Comparison of ENCODE assay signal across 1 cellular context in the genomic region with DNA sequence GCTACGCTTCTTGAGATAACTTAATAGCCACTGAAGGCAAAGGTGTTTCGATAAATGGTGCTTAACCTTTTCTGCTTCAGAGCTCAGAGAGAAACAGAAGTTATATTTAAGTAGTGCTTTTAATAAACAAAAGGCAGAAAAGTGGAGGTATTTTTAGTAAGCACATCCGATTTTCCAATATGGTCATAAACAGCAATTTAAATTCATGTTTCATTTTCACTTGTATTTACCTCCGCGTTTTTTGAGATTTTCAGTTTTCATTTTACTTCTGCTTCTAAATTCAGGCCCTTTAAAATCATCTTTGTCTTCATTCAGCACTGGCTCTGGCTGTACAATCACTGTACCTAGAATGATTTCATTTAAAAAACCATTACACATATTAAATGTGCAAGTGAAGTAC.
TF ChIP-seq lines count a peak whose summit lies in the region.

No MANE protein-coding gene starts in this region.

TF ChIP-seq in GM23338, 12 proteins besides CTCF, POLR2A, EP300 and RAD21 (continued from another document):
- TF ChIP-seq, protein P1, sequence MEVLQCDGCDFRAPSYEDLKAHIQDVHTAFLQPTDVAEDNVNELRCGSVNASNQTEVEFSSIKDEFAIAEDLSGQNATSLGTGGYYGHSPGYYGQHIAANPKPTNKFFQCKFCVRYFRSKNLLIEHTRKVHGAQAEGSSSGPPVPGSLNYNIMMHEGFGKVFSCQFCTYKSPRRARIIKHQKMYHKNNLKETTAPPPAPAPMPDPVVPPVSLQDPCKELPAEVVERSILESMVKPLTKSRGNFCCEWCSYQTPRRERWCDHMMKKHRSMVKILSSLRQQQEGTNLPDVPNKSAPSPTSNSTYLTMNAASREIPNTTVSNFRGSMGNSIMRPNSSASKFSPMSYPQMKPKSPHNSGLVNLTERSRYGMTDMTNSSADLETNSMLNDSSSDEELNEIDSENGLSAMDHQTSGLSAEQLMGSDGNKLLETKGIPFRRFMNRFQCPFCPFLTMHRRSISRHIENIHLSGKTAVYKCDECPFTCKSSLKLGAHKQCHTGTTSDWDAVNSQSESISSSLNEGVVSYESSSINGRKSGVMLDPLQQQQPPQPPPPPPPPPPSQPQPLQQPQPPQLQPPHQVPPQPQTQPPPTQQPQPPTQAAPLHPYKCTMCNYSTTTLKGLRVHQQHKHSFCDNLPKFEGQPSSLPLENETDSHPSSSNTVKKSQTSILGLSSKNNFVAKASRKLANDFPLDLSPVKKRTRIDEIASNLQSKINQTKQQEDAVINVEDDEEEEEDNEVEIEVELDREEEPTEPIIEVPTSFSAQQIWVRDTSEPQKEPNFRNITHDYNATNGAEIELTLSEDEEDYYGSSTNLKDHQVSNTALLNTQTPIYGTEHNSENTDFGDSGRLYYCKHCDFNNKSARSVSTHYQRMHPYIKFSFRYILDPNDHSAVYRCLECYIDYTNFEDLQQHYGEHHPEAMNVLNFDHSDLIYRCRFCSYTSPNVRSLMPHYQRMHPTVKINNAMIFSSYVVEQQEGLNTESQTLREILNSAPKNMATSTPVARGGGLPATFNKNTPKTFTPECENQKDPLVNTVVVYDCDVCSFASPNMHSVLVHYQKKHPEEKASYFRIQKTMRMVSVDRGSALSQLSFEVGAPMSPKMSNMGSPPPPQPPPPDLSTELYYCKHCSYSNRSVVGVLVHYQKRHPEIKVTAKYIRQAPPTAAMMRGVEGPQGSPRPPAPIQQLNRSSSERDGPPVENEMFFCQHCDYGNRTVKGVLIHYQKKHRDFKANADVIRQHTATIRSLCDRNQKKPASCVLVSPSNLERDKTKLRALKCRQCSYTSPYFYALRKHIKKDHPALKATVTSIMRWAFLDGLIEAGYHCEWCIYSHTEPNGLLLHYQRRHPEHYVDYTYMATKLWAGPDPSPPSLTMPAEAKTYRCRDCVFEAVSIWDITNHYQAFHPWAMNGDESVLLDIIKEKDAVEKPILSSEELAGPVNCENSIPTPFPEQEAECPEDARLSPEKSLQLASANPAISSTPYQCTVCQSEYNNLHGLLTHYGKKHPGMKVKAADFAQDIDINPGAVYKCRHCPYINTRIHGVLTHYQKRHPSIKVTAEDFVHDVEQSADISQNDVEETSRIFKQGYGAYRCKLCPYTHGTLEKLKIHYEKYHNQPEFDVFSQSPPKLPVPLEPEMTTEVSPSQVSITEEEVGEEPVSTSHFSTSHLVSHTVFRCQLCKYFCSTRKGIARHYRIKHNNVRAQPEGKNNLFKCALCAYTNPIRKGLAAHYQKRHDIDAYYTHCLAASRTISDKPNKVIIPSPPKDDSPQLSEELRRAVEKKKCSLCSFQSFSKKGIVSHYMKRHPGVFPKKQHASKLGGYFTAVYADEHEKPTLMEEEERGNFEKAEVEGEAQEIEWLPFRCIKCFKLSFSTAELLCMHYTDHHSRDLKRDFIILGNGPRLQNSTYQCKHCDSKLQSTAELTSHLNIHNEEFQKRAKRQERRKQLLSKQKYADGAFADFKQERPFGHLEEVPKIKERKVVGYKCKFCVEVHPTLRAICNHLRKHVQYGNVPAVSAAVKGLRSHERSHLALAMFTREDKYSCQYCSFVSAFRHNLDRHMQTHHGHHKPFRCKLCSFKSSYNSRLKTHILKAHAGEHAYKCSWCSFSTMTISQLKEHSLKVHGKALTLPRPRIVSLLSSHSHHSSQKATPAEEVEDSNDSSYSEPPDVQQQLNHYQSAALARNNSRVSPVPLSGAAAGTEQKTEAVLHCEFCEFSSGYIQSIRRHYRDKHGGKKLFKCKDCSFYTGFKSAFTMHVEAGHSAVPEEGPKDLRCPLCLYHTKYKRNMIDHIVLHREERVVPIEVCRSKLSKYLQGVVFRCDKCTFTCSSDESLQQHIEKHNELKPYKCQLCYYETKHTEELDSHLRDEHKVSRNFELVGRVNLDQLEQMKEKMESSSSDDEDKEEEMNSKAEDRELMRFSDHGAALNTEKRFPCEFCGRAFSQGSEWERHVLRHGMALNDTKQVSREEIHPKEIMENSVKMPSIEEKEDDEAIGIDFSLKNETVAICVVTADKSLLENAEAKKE (CRISPR knock-in tag; IDR thresholded peaks at IDR 0.05) = no peak
